Comparison of ENCODE assay signal across 1 cellular context in genomic region chr9:128786681-128787582, GRCh38.
TF ChIP-seq lines count a peak whose summit lies in the region.

Gene TBC1D13 (plus strand): TSS chr9:128787253. CDS start chr9:128787354, 101 bp downstream.

TF ChIP-seq in HepG2, 621 proteins besides CTCF, POLR2A, EP300 and RAD21 (continued from another document and continues in another):
- TF ChIP-seq ZNF83 (CRISPR knock-in tag; IDR thresholded peaks at IDR 0.05; ENCODE audit: borderline replicate concordance): peak; percentile 94; the same call in 1 of the 2 replicates
- peak; percentile 72 for TF ChIP-seq ZNF740 (CRISPR knock-in tag; IDR thresholded peaks at IDR 0.05)
- TF ChIP-seq KAT2B (IDR thresholded peaks at IDR 0.05; ENCODE audit: borderline replicate concordance, low read depth, low read length): no peak
- TF ChIP-seq ZNF33B (CRISPR knock-in tag; IDR thresholded peaks at IDR 0.05): no peak
- peak; percentile 85 for TF ChIP-seq YY1 (IDR thresholded peaks at IDR 0.05; ENCODE audit: insufficient read depth, insufficient replicate concordance, low read depth, low read length)
- TF ChIP-seq YEATS2 (CRISPR knock-in tag; IDR thresholded peaks at IDR 0.05; ENCODE audit: borderline replicate concordance): peak; percentile 89
- TF ChIP-seq ZBTB8A (CRISPR knock-in tag; IDR thresholded peaks at IDR 0.05; ENCODE audit: borderline replicate concordance, low read depth): no peak; the same call in 1 of the 2 replicates
- TF ChIP-seq ZNF281 (CRISPR knock-in tag; IDR thresholded peaks at IDR 0.05; ENCODE audit: borderline replicate concordance): peak; percentile 61; the same call in 1 of the 2 replicates
- peak; percentile 94 for TF ChIP-seq HNRNPLL (IDR thresholded peaks at IDR 0.05; ENCODE audit: low read depth, low read length, poor library complexity, severe bottlenecking)
- peak; percentile 76; the same call in 1 of the 2 replicates for TF ChIP-seq GFI1 (CRISPR knock-in tag; IDR thresholded peaks at IDR 0.05; ENCODE audit: borderline replicate concordance)
- peak; percentile 99 for TF ChIP-seq ZNF749 (CRISPR knock-in tag; IDR thresholded peaks at IDR 0.05; ENCODE audit: borderline replicate concordance)
- peak; percentile 96; the same call in 1 of the 2 replicates for TF ChIP-seq ZNF879 (CRISPR knock-in tag; IDR thresholded peaks at IDR 0.05)
- TF ChIP-seq GMEB2 (CRISPR knock-in tag; IDR thresholded peaks at IDR 0.05; ENCODE audit: low read depth): peak; percentile 82
- TF ChIP-seq ZNF292 (CRISPR knock-in tag; IDR thresholded peaks at IDR 0.05; ENCODE audit: borderline replicate concordance, low read depth): no peak
- peak; percentile 60 for TF ChIP-seq ZNF414 (CRISPR knock-in tag; IDR thresholded peaks at IDR 0.05)
- TF ChIP-seq ZNF275 (CRISPR knock-in tag; IDR thresholded peaks at IDR 0.05; ENCODE audit: borderline replicate concordance): 0 out of 2 replicates have a peak, but pooled peaks have one; percentile 44
- no peak for TF ChIP-seq ZBTB46 (CRISPR knock-in tag; IDR thresholded peaks at IDR 0.05; ENCODE audit: borderline replicate concordance)
- peak; percentile 87; the same call in 1 of the 2 replicates for TF ChIP-seq STAT6 (CRISPR knock-in tag; IDR thresholded peaks at IDR 0.05; ENCODE audit: borderline replicate concordance)
- TF ChIP-seq THRA (CRISPR knock-in tag; IDR thresholded peaks at IDR 0.05; ENCODE audit: borderline replicate concordance): peak; percentile 88
- peak; percentile 91 for TF ChIP-seq ZNF709 (CRISPR knock-in tag; IDR thresholded peaks at IDR 0.05)
- TF ChIP-seq MIER2 (CRISPR knock-in tag; IDR thresholded peaks at IDR 0.05): 0 out of 2 replicates have a peak, but pooled peaks have one; percentile 35
- TF ChIP-seq THAP11 (CRISPR knock-in tag; IDR thresholded peaks at IDR 0.05): peak; percentile 93
- peak; percentile 94; the same call in 1 of the 2 replicates for TF ChIP-seq ZNF766 (CRISPR knock-in tag; IDR thresholded peaks at IDR 0.05; ENCODE audit: borderline replicate concordance)
- 0 out of 2 replicates have a peak, but pooled peaks have one; percentile 39 for TF ChIP-seq NFE2L1 (CRISPR knock-in tag; IDR thresholded peaks at IDR 0.05; ENCODE audit: borderline replicate concordance)
- TF ChIP-seq HOXD1 (CRISPR knock-in tag; IDR thresholded peaks at IDR 0.05): peak; percentile 78; the same call in 1 of the 2 replicates
- peak; percentile 90 for TF ChIP-seq ZNF329 (CRISPR knock-in tag; IDR thresholded peaks at IDR 0.05; ENCODE audit: low read depth)
- no peak for TF ChIP-seq ZUFSP (CRISPR knock-in tag; IDR thresholded peaks at IDR 0.05; ENCODE audit: borderline replicate concordance)
- TF ChIP-seq PRDM10 (CRISPR knock-in tag; IDR thresholded peaks at IDR 0.05; ENCODE audit: low read depth): 0 out of 2 replicates have a peak, but pooled peaks have one; percentile 16
- no peak for TF ChIP-seq ATM (IDR thresholded peaks at IDR 0.05; ENCODE audit: borderline replicate concordance)
